ENCODE assay signal across 14 cellular contexts in the genomic region with DNA sequence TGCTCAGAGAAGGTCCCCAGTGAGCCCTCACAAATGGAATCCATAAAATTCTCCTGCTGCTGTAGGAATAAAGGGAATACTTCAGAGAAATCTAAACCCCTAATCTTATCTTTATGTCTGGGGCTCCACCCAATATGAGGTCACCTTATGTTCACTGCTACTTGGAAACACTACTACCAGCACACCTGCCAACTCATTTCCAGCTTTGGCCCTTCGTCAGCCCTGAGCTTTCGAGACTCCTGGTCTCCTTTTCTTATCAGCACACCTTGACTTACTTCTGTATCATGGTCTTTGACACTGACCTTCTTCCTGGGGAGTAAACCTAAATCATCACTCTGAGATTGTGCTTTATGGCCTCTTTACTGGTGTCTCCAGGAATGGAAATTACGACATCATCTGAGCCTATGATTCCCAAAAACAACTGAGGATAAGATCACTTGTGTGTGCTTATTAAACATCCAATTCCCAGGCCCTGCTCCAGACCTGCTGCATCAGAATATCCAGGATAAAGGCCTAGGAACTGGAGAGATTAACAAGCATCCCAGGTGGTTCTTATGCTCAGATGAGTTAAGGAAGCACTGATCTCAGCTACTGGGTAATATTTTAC.
"Had no signal": no experiment of that assay in that cellular context is flagged by ENCODE, and none has a peak within 500 bp of the region (broad histone marks: within the 10 kb centered on the region; RNA-seq: fewer than 3 reads in every experiment).

No MANE protein-coding gene starts in this region.

- DNase-seq: activated CD4-positive, alpha-beta T cell treated with anti-CD3 and anti-CD28 coated beads, Interleukin-2, amount 10 ng/mL, durations not matched to agents 7 days and 5 days; activated CD4-positive, CD25-positive, alpha-beta regulatory T cell; activated gamma-delta T cell treated with Interleukin-2 at 50 U/mL for 16 hours; activated naive CD8-positive, alpha-beta T cell treated with anti-CD3 and anti-CD28 coated beads, Interleukin-2, amount 10 ng/mL, durations not matched to agents 7 days and 5 days; activated T-cell treated with anti-CD3 and anti-CD28 coated beads, Interleukin-2, amount 50 U/mL, for 48 hours; aorta; gastrocnemius medialis; heart right ventricle; stimulated activated CD4-positive, alpha-beta T cell treated with anti-CD3 and anti-CD28 coated beads, Interleukin-15, amount 100 ng/mL, for 24 hours; stimulated activated CD4-positive, alpha-beta T cell treated with anti-CD3 and anti-CD28 coated beads, Interleukin-4, amount 100 ng/mL, for 4 hours; T-helper 17 cell; thyroid gland had no signal

- H3K4me3 ChIP-seq: gastrocnemius medialis, heart right ventricle, thyroid gland had no signal

- H3K4me1 Mint-ChIP-seq: neural crest cell, T-helper 17 cell had no signal

- H3K27ac Mint-ChIP-seq: activated CD4-positive, alpha-beta T cell treated with anti-CD3 and anti-CD28 coated beads, Interleukin-2, amount 10 ng/mL, durations not matched to agents 7 days and 5 days; activated naive CD8-positive, alpha-beta T cell treated with anti-CD3 and anti-CD28 coated beads, Interleukin-2, amount 10 ng/mL, durations not matched to agents 7 days and 5 days; T-helper 17 cell had no signal

- H3K4me1 ChIP-seq: gastrocnemius medialis, heart right ventricle, thyroid gland had no signal

- ATAC-seq: gastrocnemius medialis, heart right ventricle, T-helper 17 cell had no signal

- H3K9me3 Mint-ChIP-seq: neural crest cell had no signal

- H3K4me3 Mint-ChIP-seq: activated CD4-positive, alpha-beta T cell treated with anti-CD3 and anti-CD28 coated beads, Interleukin-2, amount 10 ng/mL, durations not matched to agents 7 days and 5 days; activated naive CD8-positive, alpha-beta T cell treated with anti-CD3 and anti-CD28 coated beads, Interleukin-2, amount 10 ng/mL, durations not matched to agents 7 days and 5 days; neural crest cell; T-helper 17 cell had no signal

- H3K27ac ChIP-seq: gastrocnemius medialis, heart right ventricle, thyroid gland had no signal

- H3K36me3 ChIP-seq: gastrocnemius medialis, heart right ventricle, thyroid gland had no signal

- FAIRE-seq: endothelial cell of umbilical vein had no signal

- H3K36me3 Mint-ChIP-seq: activated naive CD8-positive, alpha-beta T cell treated with anti-CD3 and anti-CD28 coated beads, Interleukin-2, amount 10 ng/mL, durations not matched to agents 7 days and 5 days had no signal

- H3K27me3 ChIP-seq: gastrocnemius medialis, heart right ventricle, thyroid gland had no signal

- H3K27me3 Mint-ChIP-seq: activated CD4-positive, alpha-beta T cell treated with anti-CD3 and anti-CD28 coated beads, Interleukin-2, amount 10 ng/mL, durations not matched to agents 7 days and 5 days; activated naive CD8-positive, alpha-beta T cell treated with anti-CD3 and anti-CD28 coated beads, Interleukin-2, amount 10 ng/mL, durations not matched to agents 7 days and 5 days; T-helper 17 cell had no signal

- H3K9me3 ChIP-seq: gastrocnemius medialis, heart right ventricle, thyroid gland had no signal
